8 cellular contexts compared by ENCODE assay signal in genomic region chr11:18634140-18635032, GRCh38. TPM values are rescaled to one million over a fixed set of nuclear protein-coding genes. Genes with fewer than 3 reads are reported as not detected.
DNase-seq lines count a peak whose midpoint lies in the region; ATAC-seq, FAIRE-seq and TF ChIP-seq lines count a peak whose summit lies in the region.

Gene SPTY2D1 (minus strand): TSS chr11:18634342. CDS start chr11:18634257, 85 bp downstream.

- peak within 1 kb of the TSS; percentile 98 for H3K9ac ChIP-seq in smooth muscle cell (ENCODE audit: low read depth)

- no peak for FAIRE-seq in bronchial epithelial cell (lab: Jason Lieb, UNC)

- H3K27me3 ChIP-seq in bronchial epithelial cell (ENCODE audit: control insufficient read depth, insufficient read depth, low read length) (no peaks in the 10 kb centered on the region), smooth muscle cell (ENCODE audit: low read depth) (no peaks in the 10 kb centered on the region)

- TF ChIP-seq CTCF in AG04449 (IDR thresholded peaks at IDR 0.05; ENCODE audit: insufficient read depth, low read length, missing control alignments) (no peak), WI38 (IDR thresholded peaks at IDR 0.05; ENCODE audit: low read depth, low read length) (no peak), bronchial epithelial cell (IDR thresholded peaks at IDR 0.05; ENCODE audit: insufficient read depth, low read length, severe bottlenecking) (no peak), smooth muscle cell (IDR thresholded peaks at IDR 0.05; ENCODE audit: borderline replicate concordance, insufficient read depth, poor library complexity, severe bottlenecking) (no peak)

- ATAC-seq in GM18907 (IDR thresholded peaks at IDR 0.05; ENCODE audit: unreplicated experiment) (peak; percentile 95), HG03159 (IDR thresholded peaks at IDR 0.05; ENCODE audit: unreplicated experiment) (peak; percentile 96)

- no peaks in the 10 kb centered on the region for H3K36me3 ChIP-seq in bronchial epithelial cell (ENCODE audit: control insufficient read depth, insufficient read depth, low read length)
- no peaks in the 10 kb centered on the region for H3K36me3 ChIP-seq in smooth muscle cell (ENCODE audit: low read depth)

- H3K4me3 ChIP-seq in AG04449 (ENCODE audit: low read depth, low read length) = peak within 1 kb of the TSS; percentile 91
- H3K4me3 ChIP-seq in WI38 (ENCODE audit: low read depth, low read length) = peak within 1 kb of the TSS; percentile 98
- H3K4me3 ChIP-seq in bronchial epithelial cell (ENCODE audit: low read depth, low read length) = peak within 1 kb of the TSS; percentile 90
- H3K4me3 ChIP-seq in smooth muscle cell = peak within 1 kb of the TSS; percentile 79

- H3K27ac ChIP-seq in smooth muscle cell (ENCODE audit: low read depth) = peak within 1 kb of the TSS; percentile 99

- H3K4me1 ChIP-seq in smooth muscle cell (ENCODE audit: low read depth) = peaks cover 15% of the 10 kb centered on the region

- H3K4me2 ChIP-seq in smooth muscle cell = peak within 1 kb of the TSS; percentile 93

- POLR2A ChIA-PET in AG04449 (lab: Yijun Ruan, JAX) = interaction anchor here (0.5 to 2.8 kb wide), 11 partner anchors 12 to 240 kb away, joined by 3 to 17 read pairs (median 4); partner anchors contain the start of genes LDHA, TMEM86A, TSG101 and UEVLD

- H3F3A ChIP-seq in smooth muscle cell (ENCODE audit: low read depth) = peaks cover 2% of the 10 kb centered on the region

- DNase-seq in AG04449 (ENCODE audit: low read depth, low spot score) (peak; percentile 96), NCI-H2227 treated with DMSO at 0.1 percent for 48 hours (lab: John Stamatoyannopoulos, UW) (peak; percentile 97), bronchial epithelial cell (ENCODE audit: low read depth) (peak; percentile 97), iPS-NIHi7 (ENCODE audit: extremely low spot score) (peak; percentile 97), smooth muscle cell (lab: John Stamatoyannopoulos, UW; ENCODE audit: unreplicated experiment) (peak; percentile 98)

- H3K9me3 ChIP-seq in smooth muscle cell (replicated peaks; ENCODE audit: low read depth) = no peaks in the 10 kb centered on the region

- H4K20me1 ChIP-seq in smooth muscle cell (ENCODE audit: low read depth) = peaks cover 44% of the 10 kb centered on the region

- peak within 1 kb of the TSS; percentile 94 for H2AFZ ChIP-seq in smooth muscle cell (ENCODE audit: low read depth)

- CTCF ChIA-PET in AG04449 (lab: Yijun Ruan, JAX) = interaction anchor here (0.6 to 2.2 kb wide), 8 partner anchors 10 to 130 kb away, joined by 3 to 10 read pairs (median 4); no protein-coding TSS in a partner anchor

- WGBS in smooth muscle cell (ENCODE audit: low lambda C conversion rate) = 1% methylated on average over 60 of the region's 60 CpGs

- H3K79me2 ChIP-seq in smooth muscle cell (ENCODE audit: low read depth) = peaks cover 47% of the 10 kb centered on the region

RNA-seq across cellular contexts. Expression of gene SPTY2D1, which starts in this region (rescaled TPM):
- total RNA-seq in bronchial epithelial cell = 12.6 and 17.3 TPM in 2 replicates
- total RNA-seq in smooth muscle cell = 42.7 and 77.5 TPM in 2 replicates
- polyA plus RNA-seq in smooth muscle cell = 18.3 and 18.8 TPM in 2 replicates

Comparison
In these comparisons a context has a peak if more than half of its experiments do, and no peak if none do; other contexts are left out.
1. Peak in every context shown above with its lines: DNase-seq, ATAC-seq, H3K4me3 ChIP-seq and H3K27ac ChIP-seq.